In genomic region chr2:19811186-19811585, GRCh38 we compare ENCODE assay signal across 36 cellular contexts.
"Had no signal": no experiment of that assay in that cellular context is flagged by ENCODE, and none has a peak within 500 bp of the region (broad histone marks: within the 10 kb centered on the region; RNA-seq: fewer than 3 reads in every experiment).

No MANE protein-coding gene starts in this region.

- H3K4me3 ChIP-seq: body of pancreas, breast epithelium, Peyer's patch had no signal

- H3K36me3 ChIP-seq: breast epithelium, Peyer's patch, WERI-Rb-1 had no signal

- H3K4me3 Mint-ChIP-seq: activated CD4-positive, alpha-beta memory T cell treated with anti-CD3 and anti-CD28 coated beads, Interleukin-2, amount 10 ng/mL, durations not matched to agents 7 days and 5 days; activated naive CD8-positive, alpha-beta T cell treated with anti-CD3 and anti-CD28 coated beads for 36 hours; activated T-cell treated with anti-CD3 and anti-CD28 coated beads, Interleukin-2, amount 50 U/mL, for 72 hours; activated T-helper 17 cell treated with anti-CD3 and anti-CD28 coated beads, Interleukin-2, amount 50 U/mL, for 72 hours; IgD-negative memory B cell had no signal

- H3K27me3 ChIP-seq: body of pancreas, breast epithelium, Peyer's patch had no signal

- H3K27me3 Mint-ChIP-seq: activated naive CD8-positive, alpha-beta T cell treated with anti-CD3 and anti-CD28 coated beads for 36 hours had no signal

- H3K27ac Mint-ChIP-seq: activated CD4-positive, alpha-beta memory T cell treated with anti-CD3 and anti-CD28 coated beads, Interleukin-2, amount 10 ng/mL, durations not matched to agents 7 days and 5 days; activated naive CD8-positive, alpha-beta T cell treated with anti-CD3 and anti-CD28 coated beads for 36 hours; activated T-cell treated with anti-CD3 and anti-CD28 coated beads, Interleukin-2, amount 50 U/mL, for 72 hours; activated T-helper 17 cell treated with anti-CD3 and anti-CD28 coated beads, Interleukin-2, amount 50 U/mL, for 72 hours; IgD-negative memory B cell had no signal

- H3K27ac ChIP-seq: body of pancreas, breast epithelium, Peyer's patch, WERI-Rb-1 had no signal

- H3K36me3 Mint-ChIP-seq: activated naive CD8-positive, alpha-beta T cell treated with anti-CD3 and anti-CD28 coated beads for 36 hours; IgD-negative memory B cell had no signal

- DNase-seq: activated CD4-positive, alpha-beta memory T cell treated with anti-CD3 and anti-CD28 coated beads, Interleukin-2, amount 10 ng/mL, durations not matched to agents 7 days and 5 days; activated CD4-positive, alpha-beta T cell treated with anti-CD3 and anti-CD28 coated beads for 1 hour; activated CD4-positive, alpha-beta T cell treated with anti-CD3 and anti-CD28 coated beads for 48 hours; activated CD4-positive, CD25-positive, alpha-beta regulatory T cell; activated effector memory CD4-positive, alpha-beta T cell treated with anti-CD3 and anti-CD28 coated beads, Interleukin-2, amount 50 U/mL, for 16 hours; activated naive CD4-positive, alpha-beta T cell; activated naive CD4-positive, alpha-beta T cell treated with anti-CD3 and anti-CD28 coated beads, Interleukin-2, amount 50 U/mL, for 16 hours; activated naive CD8-positive, alpha-beta T cell treated with anti-CD3 and anti-CD28 coated beads for 36 hours; activated T-cell treated with anti-CD3 and anti-CD28 coated beads, Interleukin-2, amount 50 U/mL, for 1 hour; activated T-cell treated with anti-CD3 and anti-CD28 coated beads, Interleukin-2, amount 50 U/mL, for 72 hours; amniotic stem cell; body of pancreas; Karpas-422; KBM-7; NCI-H1105 treated with DMSO at 0.1 percent for 48 hours; NCI-H1436; NCI-H1694; NCI-H1930; NCI-H2081 treated with DMSO at 0.1 percent for 48 hours; NCI-H510A; NCI-H526; NCI-H748 treated with DMSO at 0.1 percent for 48 hours; NK-92 treated with Interleukin-12 subunit alpha and Interleukin-12 subunit beta, amount 100 ng/mL, for 24 hours; PC-3; Peyer's patch; RPMI8226; SIG-M5; SW 1271; T-helper 1 cell; T-helper 2 cell; T-helper 9 cell; WERI-Rb-1 had no signal

- ATAC-seq: activated T-cell treated with anti-CD3 and anti-CD28 coated beads, Interleukin-2, amount 50 U/mL, for 72 hours; activated T-helper 17 cell treated with anti-CD3 and anti-CD28 coated beads, Interleukin-2, amount 50 U/mL, for 72 hours; body of pancreas; PC-3; SK-N-SH treated with all-trans-retinoic acid at 6 μM for 48 hours had no signal

- H3K4me1 ChIP-seq: body of pancreas, breast epithelium, Peyer's patch had no signal

- H3K9me3 ChIP-seq: body of pancreas, breast epithelium, Peyer's patch had no signal

- H3K9me3 Mint-ChIP-seq: activated CD4-positive, alpha-beta memory T cell treated with anti-CD3 and anti-CD28 coated beads, Interleukin-2, amount 10 ng/mL, durations not matched to agents 7 days and 5 days; activated naive CD8-positive, alpha-beta T cell treated with anti-CD3 and anti-CD28 coated beads for 36 hours; activated T-cell treated with anti-CD3 and anti-CD28 coated beads, Interleukin-2, amount 50 U/mL, for 72 hours; activated T-helper 17 cell treated with anti-CD3 and anti-CD28 coated beads, Interleukin-2, amount 50 U/mL, for 72 hours; IgD-negative memory B cell had no signal

- H3K4me1 Mint-ChIP-seq: activated CD4-positive, alpha-beta memory T cell treated with anti-CD3 and anti-CD28 coated beads, Interleukin-2, amount 10 ng/mL, durations not matched to agents 7 days and 5 days; activated naive CD8-positive, alpha-beta T cell treated with anti-CD3 and anti-CD28 coated beads for 36 hours had no signal
